ENCODE assay signal across 13 cellular contexts in the genomic region with DNA sequence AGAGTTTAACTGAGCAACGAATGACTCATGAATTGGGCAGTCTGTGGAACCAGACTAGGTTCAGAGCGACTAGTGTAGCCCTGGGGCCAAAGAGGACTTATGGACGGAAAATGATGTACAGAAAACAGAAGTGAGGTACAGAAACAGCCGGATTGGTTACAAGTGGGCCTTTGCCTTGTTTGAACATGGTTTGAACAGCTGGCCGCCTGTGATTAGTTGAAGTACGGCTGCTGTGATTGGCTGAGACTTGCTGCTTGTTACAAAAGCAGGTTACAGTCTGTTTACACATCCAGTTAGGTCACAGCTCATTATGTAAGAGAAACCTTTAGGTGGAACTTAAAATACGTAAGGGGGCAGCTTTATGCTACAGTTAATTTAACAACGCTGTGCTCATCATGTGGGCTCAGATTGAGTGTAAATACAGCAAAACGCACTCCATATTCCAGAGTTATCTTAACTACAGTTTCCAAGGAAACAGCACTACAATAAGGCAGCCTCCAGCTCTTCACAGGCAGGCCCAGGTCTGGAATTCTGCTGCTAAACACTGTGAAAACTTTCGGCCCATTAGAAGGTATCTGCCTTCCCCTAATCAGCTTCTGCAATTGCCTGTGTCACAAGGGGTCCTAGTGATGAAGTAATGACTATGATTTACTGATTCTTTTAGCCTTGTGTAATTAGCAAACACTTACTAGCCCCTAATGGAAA. TPM values are rescaled to one million over a fixed set of nuclear protein-coding genes. Genes with fewer than 3 reads are reported as not detected.
A peak's percentile ranks its signal among the peaks of the same experiment; 100 is the strongest.
DNase-seq lines count a peak whose midpoint lies in the region; ATAC-seq and TF ChIP-seq lines count a peak whose summit lies in the region.
"Had no signal": no experiment of that assay in that cellular context is flagged by ENCODE, and none has a peak within 500 bp of the region (broad histone marks: within the 10 kb centered on the region; RNA-seq: fewer than 3 reads in every experiment).

No MANE protein-coding gene starts in this region.

- H3K27me3 Mint-ChIP-seq in natural killer cell treated with Interleukin-12 subunit alpha and Interleukin-12 subunit beta and Interleukin-15 and Interleukin-18, amount 100 ng/mL, for 72 hours = no peaks in the 10 kb centered on the region

- ATAC-seq in lower lobe of right lung (peak; percentile 91 to 96), GM18909 (IDR thresholded peaks at IDR 0.05; ENCODE audit: poor library complexity, unreplicated experiment) (no peak), HG03039 (IDR thresholded peaks at IDR 0.05; ENCODE audit: unreplicated experiment) (no peak)
- ATAC-seq in natural killer cell treated with Interleukin-12 subunit alpha and Interleukin-12 subunit beta and Interleukin-15 and Interleukin-18, amount 100 ng/mL, for 72 hours = no peak

- intact Hi-C loops in lower lobe of right lung (cut with DNase I) = no loop called here

- H3K4me3 ChIP-seq in astrocyte of the spinal cord (ENCODE audit: low read depth, low read length) (no peak overlapping the region), lower lobe of right lung (no peak overlapping the region)
- H3K4me3 ChIP-seq: BLaER1 treated with 17β-estradiol and CSF1 and Interleukin-3, amounts not matched to agents 10 nM and 100 nM; SK-N-MC; spleen had no signal

- no peak overlapping the region for H3K4me3 Mint-ChIP-seq in natural killer cell treated with Interleukin-12 subunit alpha and Interleukin-12 subunit beta and Interleukin-15 and Interleukin-18, amount 100 ng/mL, for 72 hours

- H3K27ac Mint-ChIP-seq in natural killer cell treated with Interleukin-12 subunit alpha and Interleukin-12 subunit beta and Interleukin-15 and Interleukin-18, amount 100 ng/mL, for 72 hours = no peak overlapping the region

- H3K9me3 ChIP-seq in lower lobe of right lung = no peaks in the 10 kb centered on the region
- H3K9me3 ChIP-seq: BLaER1 treated with 17β-estradiol and CSF1 and Interleukin-3, amounts not matched to agents 10 nM and 100 nM; spleen had no signal

- DNase-seq in DMS153 (lab: John Stamatoyannopoulos, UW) (peak; percentile 100), NCI-H2107 (lab: John Stamatoyannopoulos, UW) (peak; percentile 79), astrocyte of the spinal cord (ENCODE audit: low read depth, low spot score) (peak; percentile 67), lower lobe of right lung (peak; percentile 70), SK-N-DZ (ENCODE audit: low spot score) (no peak)
- no peak for DNase-seq in natural killer cell treated with Interleukin-12 subunit alpha and Interleukin-12 subunit beta and Interleukin-15 and Interleukin-18, amount 100 ng/mL, for 72 hours (ENCODE audit: low spot score)
- DNase-seq: spleen had no signal

- peaks cover 27% of the 10 kb centered on the region for H3K36me3 ChIP-seq in lower lobe of right lung

- peaks cover 10% of the 10 kb centered on the region for H3K36me3 Mint-ChIP-seq in natural killer cell treated with Interleukin-12 subunit alpha and Interleukin-12 subunit beta and Interleukin-15 and Interleukin-18, amount 100 ng/mL, for 72 hours

- in situ Hi-C loops in astrocyte of the spinal cord (cut with HindIII; ENCODE audit: low sequenced_read_pairs) = no loop called here

- peaks cover 20% of the 10 kb centered on the region for H3K4me1 ChIP-seq in lower lobe of right lung

- peaks cover 3 to 11% of the 10 kb centered on the region in 2 donors for H3K4me1 Mint-ChIP-seq in natural killer cell treated with Interleukin-12 subunit alpha and Interleukin-12 subunit beta and Interleukin-15 and Interleukin-18, amount 100 ng/mL, for 72 hours (ENCODE audit: low read depth in 2 of 2)

- H3K27ac ChIP-seq in lower lobe of right lung = peak overlapping the region; percentile 77
- H3K27ac ChIP-seq: BLaER1 treated with 17β-estradiol and CSF1 and Interleukin-3, amounts not matched to agents 10 nM and 100 nM; SK-N-MC had no signal

- TF ChIP-seq CTCF in astrocyte of the spinal cord (IDR thresholded peaks at IDR 0.05; ENCODE audit: low read depth, low read length) = no peak
- TF ChIP-seq CTCF in lower lobe of right lung (IDR thresholded peaks at IDR 0.05) = no peak

- no peaks in the 10 kb centered on the region for H3K27me3 ChIP-seq in lower lobe of right lung (ENCODE audit: low read depth)
- H3K27me3 ChIP-seq: BLaER1 treated with 17β-estradiol and CSF1 and Interleukin-3, amounts not matched to agents 10 nM and 100 nM; spleen had no signal

- H3K9me3 Mint-ChIP-seq in natural killer cell treated with Interleukin-12 subunit alpha and Interleukin-12 subunit beta and Interleukin-15 and Interleukin-18, amount 100 ng/mL, for 72 hours = no peaks in the 10 kb centered on the region

RNA-seq across cellular contexts. Expression of gene AMACR, which starts 6.5 kb away (rescaled TPM):
- 12.2 TPM for total RNA-seq in lower lobe of right lung
- polyA plus RNA-seq in SK-N-DZ (2014; cell fraction: cytosol; rRNA removed) = 6.7 and 7.9 TPM in 2 replicates
- 2.7 and 3.9 TPM in 2 replicates for polyA plus RNA-seq in SK-N-DZ (2014; cell fraction: nucleus; rRNA removed)
- 1 to 10 TPM; 5.1 to 5.8 TPM for total RNA-seq in natural killer cell treated with Interleukin-12 subunit alpha and Interleukin-12 subunit beta and Interleukin-15 and Interleukin-18, amount 100 ng/mL, for 72 hours

RNA-seq across cellular contexts. Expression of gene SLC45A2, which starts 16.9 kb away (rescaled TPM):
- total RNA-seq in lower lobe of right lung = not detected
- 0.81 TPM in 1 of 2 replicates, not detected in the other for polyA plus RNA-seq in SK-N-DZ (2014; cell fraction: cytosol; rRNA removed)
- 0.05 and 0.27 TPM in 2 replicates for polyA plus RNA-seq in SK-N-DZ (2014; cell fraction: nucleus; rRNA removed)
- total RNA-seq in natural killer cell treated with Interleukin-12 subunit alpha and Interleukin-12 subunit beta and Interleukin-15 and Interleukin-18, amount 100 ng/mL, for 72 hours = under 1 TPM in 1 of 2 donors, not detected in 1; 0.56 TPM
- total RNA-seq: glomerular endothelial cell, ureter had no signal

RNA-seq across cellular contexts. Expression of gene C1QTNF3, which starts 41.6 kb away (rescaled TPM):
- 6.7 TPM for total RNA-seq in lower lobe of right lung
- polyA plus RNA-seq in SK-N-DZ (2014; cell fraction: cytosol; rRNA removed) = 1.9 and 2.8 TPM in 2 replicates
- polyA plus RNA-seq in SK-N-DZ (2014; cell fraction: nucleus; rRNA removed) = 14.8 and 19.8 TPM in 2 replicates
- 1 to 10 TPM; 3.2 to 4.6 TPM for total RNA-seq in natural killer cell treated with Interleukin-12 subunit alpha and Interleukin-12 subunit beta and Interleukin-15 and Interleukin-18, amount 100 ng/mL, for 72 hours

Comparison
In these comparisons a context has a peak if more than half of its experiments do, and no peak if none do; other contexts are left out.
1. DNase-seq: peak in DMS153 (single experiment), NCI-H2107 (single experiment), astrocyte of the spinal cord (single experiment) and lower lobe of right lung (single experiment); none in SK-N-DZ (single experiment) and natural killer cell treated with Interleukin-12 subunit alpha and Interleukin-12 subunit beta and Interleukin-15 and Interleukin-18, amount 100 ng/mL, for 72 hours (single experiment).
2. ATAC-seq: peak in lower lobe of right lung (2 of 2); none in GM18909 (single experiment), HG03039 (single experiment) and natural killer cell treated with Interleukin-12 subunit alpha and Interleukin-12 subunit beta and Interleukin-15 and Interleukin-18, amount 100 ng/mL, for 72 hours (0 of 2).